In genomic region chr1:204854286-204854685, GRCh38 we compare ENCODE assay signal across 18 cellular contexts. TPM values are rescaled to one million over a fixed set of nuclear protein-coding genes. Genes with fewer than 3 reads are reported as not detected.
DNase-seq lines count a peak whose midpoint lies in the region; ATAC-seq lines count a peak whose summit lies in the region.
"Had no signal": no experiment of that assay in that cellular context is flagged by ENCODE, and none has a peak within 500 bp of the region (broad histone marks: within the 10 kb centered on the region; RNA-seq: fewer than 3 reads in every experiment).

No MANE protein-coding gene starts in this region.

- peak; percentile 41 to 71 for DNase-seq in NCI-H524 (lab: John Stamatoyannopoulos, UW)
- DNase-seq in NCI-H524 treated with DMSO at 0.1 percent for 48 hours (lab: John Stamatoyannopoulos, UW): no peak
- DNase-seq in NCI-H69 (lab: John Stamatoyannopoulos, UW): peak; percentile 58
- peak; percentile 29 for DNase-seq in islet precursor cell
- DNase-seq in stimulated activated effector memory CD8-positive, alpha-beta T cell treated with anti-CD3 and anti-CD28 coated beads, Interleukin-12 subunit alpha, Interleukin-12 subunit beta, amount 100 ng/mL, for 72 hours (ENCODE audit: low spot score in 2 of 2): no peak
- no peak for DNase-seq in AML-193 (lab: John Stamatoyannopoulos, UW)
- DNase-seq in posterior vena cava (ENCODE audit: low spot score): no peak
- DNase-seq: CD8-positive, alpha-beta T cell; COR-L47; DMS153; DMS79; GDM1; GOT3; H9 had no signal

- H3K4me3 Mint-ChIP-seq in stimulated activated effector memory CD8-positive, alpha-beta T cell treated with anti-CD3 and anti-CD28 coated beads, Interleukin-12 subunit alpha, Interleukin-12 subunit beta, amount 100 ng/mL, for 72 hours: no peak overlapping the region
- H3K4me3 Mint-ChIP-seq: B cell; CD8-positive, alpha-beta T cell; H9; IgD-negative memory B cell had no signal

- H3K4me1 Mint-ChIP-seq in stimulated activated effector memory CD8-positive, alpha-beta T cell treated with anti-CD3 and anti-CD28 coated beads, Interleukin-12 subunit alpha, Interleukin-12 subunit beta, amount 100 ng/mL, for 72 hours: no peaks in the 10 kb centered on the region
- H3K4me1 Mint-ChIP-seq: B cell, IgD-negative memory B cell had no signal

- intact Hi-C loops in posterior vena cava (cut with DNase I): no loop called here

- H3K36me3 Mint-ChIP-seq in stimulated activated effector memory CD8-positive, alpha-beta T cell treated with anti-CD3 and anti-CD28 coated beads, Interleukin-12 subunit alpha, Interleukin-12 subunit beta, amount 100 ng/mL, for 72 hours: no peaks in the 10 kb centered on the region
- H3K36me3 Mint-ChIP-seq: CD8-positive, alpha-beta T cell had no signal

- no peak for ATAC-seq in stimulated activated effector memory CD8-positive, alpha-beta T cell treated with anti-CD3 and anti-CD28 coated beads, Interleukin-12 subunit alpha, Interleukin-12 subunit beta, amount 100 ng/mL, for 72 hours
- ATAC-seq: A549; CD8-positive, alpha-beta T cell; HepG2 had no signal

- H3K27ac Mint-ChIP-seq in stimulated activated effector memory CD8-positive, alpha-beta T cell treated with anti-CD3 and anti-CD28 coated beads, Interleukin-12 subunit alpha, Interleukin-12 subunit beta, amount 100 ng/mL, for 72 hours: no peak overlapping the region
- H3K27ac Mint-ChIP-seq: B cell; CD8-positive, alpha-beta T cell; H9; IgD-negative memory B cell had no signal

- no peaks in the 10 kb centered on the region for H3K9me3 Mint-ChIP-seq in stimulated activated effector memory CD8-positive, alpha-beta T cell treated with anti-CD3 and anti-CD28 coated beads, Interleukin-12 subunit alpha, Interleukin-12 subunit beta, amount 100 ng/mL, for 72 hours
- H3K9me3 Mint-ChIP-seq: CD8-positive, alpha-beta T cell; H9 had no signal

RNA-seq across cellular contexts. Expression of gene NFASC, which starts 16.4 kb away (rescaled TPM):
- total RNA-seq in posterior vena cava: 10 to 100 TPM; 57.1 to 76.8 TPM
- total RNA-seq: CD8-positive, alpha-beta T cell; HepG2 had no signal

Comparison
In these comparisons a context has a peak if more than half of its experiments do, and no peak if none do; other contexts are left out.
1. DNase-seq: peak in NCI-H524 (2 of 2), NCI-H69 (single experiment) and islet precursor cell (single experiment); none in NCI-H524 treated with DMSO at 0.1 percent for 48 hours (single experiment), stimulated activated effector memory CD8-positive, alpha-beta T cell treated with anti-CD3 and anti-CD28 coated beads, Interleukin-12 subunit alpha, Interleukin-12 subunit beta, amount 100 ng/mL, for 72 hours (0 of 2), AML-193 (0 of 2) and posterior vena cava (single experiment).